In the genomic region with DNA sequence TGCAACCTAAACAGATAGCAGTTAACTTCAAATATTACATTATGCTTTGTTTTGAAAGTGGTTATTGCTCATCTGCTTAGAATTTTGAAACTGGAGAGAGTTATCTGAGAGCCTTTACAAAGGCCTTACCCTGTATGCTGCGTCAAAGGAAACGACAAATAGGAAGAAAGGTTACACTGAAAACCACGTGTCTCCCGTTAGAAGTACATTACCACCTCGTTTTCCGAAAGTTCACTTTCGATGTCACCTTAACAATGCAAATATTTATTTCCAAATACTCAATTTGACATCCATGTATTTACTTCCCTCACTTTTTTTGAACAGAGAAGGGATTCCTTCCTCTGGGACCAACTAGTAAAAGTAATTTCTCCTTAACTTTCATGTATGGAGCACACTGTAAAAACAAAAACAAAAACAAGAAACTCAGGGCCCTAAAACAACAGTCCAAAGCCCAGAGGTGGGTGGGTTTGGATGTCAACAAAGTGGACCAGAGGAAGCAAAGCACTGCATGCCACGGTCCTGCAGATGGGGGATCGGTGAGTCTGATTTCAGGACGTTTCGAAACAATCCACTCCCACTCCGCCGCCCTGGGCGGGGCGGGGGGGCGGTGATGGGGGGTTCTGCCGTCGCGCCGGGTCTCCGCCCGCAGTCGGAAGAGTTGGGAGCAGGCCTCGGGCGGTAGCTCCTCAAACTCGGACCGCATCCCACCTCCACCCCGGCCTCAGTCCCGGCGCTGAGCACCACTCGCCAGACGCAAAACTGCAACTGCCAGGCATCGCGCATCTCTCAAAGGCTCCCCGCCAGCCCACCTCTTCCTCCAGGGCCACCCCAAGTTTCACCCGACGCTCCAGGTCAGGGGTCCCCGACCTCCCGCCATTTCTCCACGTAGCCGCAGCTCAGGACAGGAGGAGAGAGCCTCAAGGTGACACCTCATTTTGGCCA, we compare ENCODE assay signal across 8 cellular contexts. TPM values are rescaled to one million over a fixed set of nuclear protein-coding genes. Genes with fewer than 3 reads are reported as not detected.
DNase-seq lines count a peak whose midpoint lies in the region; ATAC-seq and TF ChIP-seq lines count a peak whose summit lies in the region.

No MANE protein-coding gene starts in this region.

- intact Hi-C loops in esophagus muscularis mucosa (cut with DNase I) (loop anchor here (5.0 to 10.0 kb wide), 4 partner anchors 176 to 1194 kb away; a partner anchor contains a TSS), stomach (cut with DNase I; ENCODE audit: low total_unique reads) (no loop called here)

- H3K9me3 ChIP-seq in NT2/D1 (ENCODE audit: insufficient read depth, low read length) (peaks cover 16% of the 10 kb centered on the region), esophagus muscularis mucosa (no peaks in the 10 kb centered on the region), stomach (no peaks in the 10 kb centered on the region)

- DNase-seq in SKM-1 treated with dmso at 0.1 percent for 144 hours (lab: John Stamatoyannopoulos, UW; ENCODE audit: unreplicated experiment) (peak; percentile 36), SKM-1 (lab: John Stamatoyannopoulos, UW; ENCODE audit: unreplicated experiment) (no peak), NT2/D1 (ENCODE audit: low read depth, low spot score) (no peak), esophagus muscularis mucosa (ENCODE audit: extremely low spot score) (peak; percentile 94), myocyte (ENCODE audit: low read depth) (peak; percentile 38), stomach (peak; percentile 38)
- peak; percentile 62 for DNase-seq in activated T-cell treated with anti-CD3 and anti-CD28 coated beads, Interleukin-2, amount 50 U/mL, for 4 hours

- no peak for TF ChIP-seq CTCF in esophagus muscularis mucosa (IDR thresholded peaks at IDR 0.05)
- TF ChIP-seq CTCF in stomach (IDR thresholded peaks at IDR 0.05) = no peak

- H3K27me3 ChIP-seq in NT2/D1 (ENCODE audit: insufficient read depth, insufficient read length) (no peaks in the 10 kb centered on the region), esophagus muscularis mucosa (no peaks in the 10 kb centered on the region), stomach (no peaks in the 10 kb centered on the region)

- H3K36me3 ChIP-seq in NT2/D1 (ENCODE audit: insufficient read depth, insufficient read length, low read length) = peaks cover 16% of the 10 kb centered on the region
- peaks cover 0 to 5% (median 0%) of the 10 kb centered on the region in 4 donors for H3K36me3 ChIP-seq in esophagus muscularis mucosa
- no peaks in the 10 kb centered on the region for H3K36me3 ChIP-seq in stomach

- H3K4me1 ChIP-seq in NT2/D1 (ENCODE audit: insufficient read depth, insufficient read length) (peaks cover 6% of the 10 kb centered on the region), esophagus muscularis mucosa (peaks cover 21 to 51% (median 48%) of the 10 kb centered on the region in 4 donors), stomach (peaks cover 15 to 67% (median 48%) of the 10 kb centered on the region in 4 donors)

- peak overlapping the region; percentile 91 for H3K4me3 ChIP-seq in NT2/D1 (ENCODE audit: insufficient read length, low read depth)
- peak overlapping the region; percentile 74 to 99 (median 85) for H3K4me3 ChIP-seq in esophagus muscularis mucosa
- peak overlapping the region; percentile 76 to 96 (median 84) for H3K4me3 ChIP-seq in stomach

- H3K9ac ChIP-seq in NT2/D1 (ENCODE audit: insufficient read length, low read depth) = peak overlapping the region; percentile 99

- H3K9me3 Mint-ChIP-seq in activated T-cell treated with anti-CD3 and anti-CD28 coated beads, Interleukin-2, amount 50 U/mL, for 4 hours = no peaks in the 10 kb centered on the region

- WGBS in esophagus muscularis mucosa = 0% methylated on average over 23 of the region's 41 CpGs
- 0 to 2% (median 1%) methylated on average over 18 to 41 of the region's 41 CpGs for WGBS in stomach, 5 donors

- TF ChIP-seq EP300 in esophagus muscularis mucosa (IDR thresholded peaks at IDR 0.05) = no peak
- TF ChIP-seq EP300 in stomach (IDR thresholded peaks at IDR 0.05) = no peak

- TF ChIP-seq POLR2A in esophagus muscularis mucosa (IDR thresholded peaks at IDR 0.05; ENCODE audit: low read depth) (no peak), stomach (IDR thresholded peaks at IDR 0.05) (no peak)

- H3K4me1 Mint-ChIP-seq in activated T-cell treated with anti-CD3 and anti-CD28 coated beads, Interleukin-2, amount 50 U/mL, for 4 hours (ENCODE audit: low read depth) = peaks cover 51% of the 10 kb centered on the region

- peak; percentile 1 for ATAC-seq in HG03060 (IDR thresholded peaks at IDR 0.05; ENCODE audit: low read depth, unreplicated experiment)
- ATAC-seq in activated T-cell treated with anti-CD3 and anti-CD28 coated beads, Interleukin-2, amount 50 U/mL, for 4 hours = peak; percentile 13 to 19

- H3K4me3 Mint-ChIP-seq in activated T-cell treated with anti-CD3 and anti-CD28 coated beads, Interleukin-2, amount 50 U/mL, for 4 hours = peak overlapping the region; percentile 97

- H3K27me3 Mint-ChIP-seq in activated T-cell treated with anti-CD3 and anti-CD28 coated beads, Interleukin-2, amount 50 U/mL, for 4 hours (ENCODE audit: low read depth) = no peaks in the 10 kb centered on the region

- H3K36me3 Mint-ChIP-seq in activated T-cell treated with anti-CD3 and anti-CD28 coated beads, Interleukin-2, amount 50 U/mL, for 4 hours (ENCODE audit: insufficient read depth) = peaks cover 11% of the 10 kb centered on the region

- peak overlapping the region; percentile 96 to 97 (median 96) for H3K27ac ChIP-seq in esophagus muscularis mucosa (replicated peaks in 1 of 4)
- H3K27ac ChIP-seq in stomach = peak overlapping the region; percentile 93 to 98 (median 95)

RNA-seq across cellular contexts. Expression of a gene that starts 0.8 kb away (rescaled TPM):
- total RNA-seq in activated T-cell treated with anti-CD3 and anti-CD28 coated beads, Interleukin-2, amount 50 U/mL, for 4 hours = 10 to 100 TPM; 52.3 to 61.3 (median 57.0) TPM
- total RNA-seq in esophagus muscularis mucosa (10 to 100 TPM; 40.9 to 49.4 (median 46.7) TPM), myocyte (16.6 and 22.7 TPM in 2 replicates), stomach (10 to 100 TPM; 37.9 to 99.3 (median 57.2) TPM)
- 16.7 TPM for polyA plus RNA-seq in myocyte (2012)
- 10 to 100 TPM; 20.1 to 33.0 (median 25.0) TPM for polyA plus RNA-seq in stomach

RNA-seq across cellular contexts. Expression of a gene that starts 10.2 kb away (rescaled TPM):
- total RNA-seq in activated T-cell treated with anti-CD3 and anti-CD28 coated beads, Interleukin-2, amount 50 U/mL, for 4 hours = not detected
- total RNA-seq in esophagus muscularis mucosa = 1 to 10 TPM; 1.4 to 3.5 (median 2.1) TPM
- 0.47 and 0.72 TPM in 2 replicates for total RNA-seq in myocyte
- 0.40 TPM for polyA plus RNA-seq in myocyte (2012)
- 1 to 10 TPM in 1 of 5 donors, under 1 TPM in 1, not detected in 3; 0.89 to 4.6 TPM for total RNA-seq in stomach
- polyA plus RNA-seq in stomach = under 1 TPM in 2 of 3 donors, not detected in 1; 0.31 to 0.38 TPM

Comparison
In these comparisons a context has a peak if more than half of its experiments do, and no peak if none do; other contexts are left out.
1. DNase-seq: peak in SKM-1 treated with dmso at 0.1 percent for 144 hours (single experiment), activated T-cell treated with anti-CD3 and anti-CD28 coated beads, Interleukin-2, amount 50 U/mL, for 4 hours (single experiment), esophagus muscularis mucosa (single experiment), myocyte (single experiment) and stomach (single experiment); none in SKM-1 (single experiment) and NT2/D1 (single experiment).
2. Peak in every context shown above with its lines, with median percentiles within 50 percentile points of each other: H3K4me3 ChIP-seq.